23 cellular contexts compared by ENCODE assay signal in the genomic region with DNA sequence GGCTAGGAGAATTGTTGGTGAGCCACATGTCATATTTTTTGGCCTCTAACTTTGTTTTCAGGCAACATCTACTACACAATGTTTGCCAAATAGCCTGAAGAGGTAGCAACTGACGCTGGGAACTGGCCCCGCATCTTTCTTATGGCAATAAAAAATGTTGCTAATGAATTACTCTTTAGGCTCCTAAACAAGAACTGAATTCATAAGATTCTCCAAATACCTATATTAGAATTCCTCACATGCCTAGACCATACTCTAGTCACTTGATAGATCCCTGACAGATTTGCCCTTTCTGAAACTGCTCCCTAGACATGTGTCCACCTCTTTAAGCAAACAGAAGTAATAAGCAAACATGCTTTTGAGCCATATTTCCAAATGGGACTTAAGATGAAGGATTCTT.
"Had no signal": no experiment of that assay in that cellular context is flagged by ENCODE, and none has a peak within 500 bp of the region (broad histone marks: within the 10 kb centered on the region; RNA-seq: fewer than 3 reads in every experiment).

No MANE protein-coding gene starts in this region.

- H3K27me3 ChIP-seq: right lobe of liver, transverse colon, vagina had no signal

- ATAC-seq: activated T-cell treated with anti-CD3 and anti-CD28 coated beads, Interleukin-2, amount 50 U/mL, for 4 hours; naive thymus-derived CD4-positive, alpha-beta T cell; right lobe of liver; stimulated activated effector memory CD8-positive, alpha-beta T cell treated with anti-CD3 and anti-CD28 coated beads, Interleukin-12 subunit alpha, Interleukin-12 subunit beta, amount 100 ng/mL, for 72 hours; stimulated activated naive CD8-positive, alpha-beta T cell treated with anti-CD3 and anti-CD28 coated beads, Interleukin-15, amount 100 ng/mL, for 72 hours had no signal

- H3K9me3 ChIP-seq: right lobe of liver, transverse colon, vagina had no signal

- FAIRE-seq: bronchial epithelial cell, small intestine had no signal

- H3K4me1 ChIP-seq: right lobe of liver, transverse colon, vagina had no signal

- H3K36me3 ChIP-seq: right lobe of liver, transverse colon, vagina had no signal

- H3K4me3 ChIP-seq: right lobe of liver, transverse colon, vagina had no signal

- DNase-seq: activated B cell treated with CpG ODN at 0.5 μM for 24 hours; activated CD4-positive, alpha-beta T cell treated with anti-CD3 and anti-CD28 coated beads for 4 hours; activated CD4-positive, alpha-beta T cell treated with anti-CD3 and anti-CD28 coated beads, Interleukin-2, amount 50 U/mL, for 48 hours; activated CD8-positive, alpha-beta memory T cell treated with anti-CD3 and anti-CD28 coated beads, Interleukin-2, amount 50 U/mL, for 48 hours; activated naive CD4-positive, alpha-beta T cell treated with Interleukin-2 at 50 U/mL for 16 hours; activated naive CD8-positive, alpha-beta T cell treated with anti-CD3 and anti-CD28 coated beads for 36 hours; activated T-cell treated with anti-CD3 and anti-CD28 coated beads, Interleukin-2, amount 50 U/mL, for 4 hours; cortex of kidney; effector CD4-positive, alpha-beta T cell; erythroblast; foreskin fibroblast; immature natural killer cell; naive thymus-derived CD4-positive, alpha-beta T cell; occipital lobe; right lobe of liver; small intestine; stimulated activated CD4-positive, alpha-beta T cell treated with anti-CD3 and anti-CD28 coated beads, Interleukin-2, amount 100 ng/mL, for 24 hours; stimulated activated naive CD8-positive, alpha-beta T cell treated with anti-CD3 and anti-CD28 coated beads, Interleukin-15, amount 100 ng/mL, for 72 hours; T1000; transverse colon had no signal

- H3K27ac ChIP-seq: right lobe of liver, transverse colon, vagina had no signal
